1 cellular context compared by ENCODE assay signal in the genomic region with DNA sequence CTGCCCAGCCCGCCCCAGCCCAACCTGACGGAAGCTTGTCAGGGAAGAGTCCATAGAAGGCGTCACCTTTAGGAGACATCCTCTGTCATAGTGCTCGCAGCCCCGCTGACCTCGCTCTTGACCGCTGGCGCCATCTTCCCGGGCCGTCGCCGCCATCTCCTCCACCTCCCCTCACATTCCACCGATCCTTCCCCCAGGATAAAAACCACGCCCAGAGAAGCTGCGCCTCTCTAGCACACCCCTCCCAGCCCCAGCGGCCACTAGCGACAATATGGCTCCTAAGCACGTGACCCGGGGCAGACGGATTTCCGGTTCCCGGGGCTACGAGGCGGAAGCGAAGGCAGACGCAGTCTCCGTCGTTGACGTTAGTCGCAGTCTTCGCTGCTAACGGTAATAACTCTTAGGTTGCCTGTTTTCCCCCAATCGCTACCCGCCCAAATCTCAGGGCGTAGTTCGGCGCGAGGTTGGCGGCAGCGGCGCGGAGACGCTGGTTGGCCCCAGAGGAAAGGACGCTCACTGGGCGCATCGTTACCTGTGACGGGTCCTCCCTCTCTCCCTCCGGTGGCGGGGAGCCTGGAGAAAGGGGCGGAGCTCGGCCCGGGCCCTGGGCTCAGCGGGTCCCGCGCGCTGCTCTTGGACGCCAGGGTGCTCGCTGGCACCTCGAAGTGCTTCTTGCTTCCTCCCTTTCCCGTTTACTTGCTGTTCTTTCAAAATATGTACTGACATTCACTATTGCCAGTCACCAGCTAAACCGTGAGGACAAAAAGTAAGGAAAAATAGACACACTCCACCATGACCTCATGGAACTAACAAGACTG.
TF ChIP-seq lines count a peak whose summit lies in the region.

A gene (minus strand): TSS at position 273 of the 818 bp plus-strand sequence. CDS start 117 bp downstream, at position 156.
A gene with protein sequence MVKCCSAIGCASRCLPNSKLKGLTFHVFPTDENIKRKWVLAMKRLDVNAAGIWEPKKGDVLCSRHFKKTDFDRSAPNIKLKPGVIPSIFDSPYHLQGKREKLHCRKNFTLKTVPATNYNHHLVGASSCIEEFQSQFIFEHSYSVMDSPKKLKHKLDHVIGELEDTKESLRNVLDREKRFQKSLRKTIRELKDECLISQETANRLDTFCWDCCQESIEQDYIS (plus strand): TSS at position 343 of the 818 bp plus-strand sequence. CDS start 980 bp downstream, outside the sequence.

TF ChIP-seq in K562, 482 proteins besides CTCF, POLR2A, EP300 and RAD21 (continued from another document and continues in another):
- TF ChIP-seq, protein P1, sequence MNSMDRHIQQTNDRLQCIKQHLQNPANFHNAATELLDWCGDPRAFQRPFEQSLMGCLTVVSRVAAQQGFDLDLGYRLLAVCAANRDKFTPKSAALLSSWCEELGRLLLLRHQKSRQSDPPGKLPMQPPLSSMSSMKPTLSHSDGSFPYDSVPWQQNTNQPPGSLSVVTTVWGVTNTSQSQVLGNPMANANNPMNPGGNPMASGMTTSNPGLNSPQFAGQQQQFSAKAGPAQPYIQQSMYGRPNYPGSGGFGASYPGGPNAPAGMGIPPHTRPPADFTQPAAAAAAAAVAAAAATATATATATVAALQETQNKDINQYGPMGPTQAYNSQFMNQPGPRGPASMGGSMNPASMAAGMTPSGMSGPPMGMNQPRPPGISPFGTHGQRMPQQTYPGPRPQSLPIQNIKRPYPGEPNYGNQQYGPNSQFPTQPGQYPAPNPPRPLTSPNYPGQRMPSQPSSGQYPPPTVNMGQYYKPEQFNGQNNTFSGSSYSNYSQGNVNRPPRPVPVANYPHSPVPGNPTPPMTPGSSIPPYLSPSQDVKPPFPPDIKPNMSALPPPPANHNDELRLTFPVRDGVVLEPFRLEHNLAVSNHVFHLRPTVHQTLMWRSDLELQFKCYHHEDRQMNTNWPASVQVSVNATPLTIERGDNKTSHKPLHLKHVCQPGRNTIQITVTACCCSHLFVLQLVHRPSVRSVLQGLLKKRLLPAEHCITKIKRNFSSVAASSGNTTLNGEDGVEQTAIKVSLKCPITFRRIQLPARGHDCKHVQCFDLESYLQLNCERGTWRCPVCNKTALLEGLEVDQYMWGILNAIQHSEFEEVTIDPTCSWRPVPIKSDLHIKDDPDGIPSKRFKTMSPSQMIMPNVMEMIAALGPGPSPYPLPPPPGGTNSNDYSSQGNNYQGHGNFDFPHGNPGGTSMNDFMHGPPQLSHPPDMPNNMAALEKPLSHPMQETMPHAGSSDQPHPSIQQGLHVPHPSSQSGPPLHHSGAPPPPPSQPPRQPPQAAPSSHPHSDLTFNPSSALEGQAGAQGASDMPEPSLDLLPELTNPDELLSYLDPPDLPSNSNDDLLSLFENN (IDR thresholded peaks at IDR 0.05; ENCODE audit: low read depth in 2 of 2, low read length in 2 of 2) = no peak
- TF ChIP-seq, protein P2, sequence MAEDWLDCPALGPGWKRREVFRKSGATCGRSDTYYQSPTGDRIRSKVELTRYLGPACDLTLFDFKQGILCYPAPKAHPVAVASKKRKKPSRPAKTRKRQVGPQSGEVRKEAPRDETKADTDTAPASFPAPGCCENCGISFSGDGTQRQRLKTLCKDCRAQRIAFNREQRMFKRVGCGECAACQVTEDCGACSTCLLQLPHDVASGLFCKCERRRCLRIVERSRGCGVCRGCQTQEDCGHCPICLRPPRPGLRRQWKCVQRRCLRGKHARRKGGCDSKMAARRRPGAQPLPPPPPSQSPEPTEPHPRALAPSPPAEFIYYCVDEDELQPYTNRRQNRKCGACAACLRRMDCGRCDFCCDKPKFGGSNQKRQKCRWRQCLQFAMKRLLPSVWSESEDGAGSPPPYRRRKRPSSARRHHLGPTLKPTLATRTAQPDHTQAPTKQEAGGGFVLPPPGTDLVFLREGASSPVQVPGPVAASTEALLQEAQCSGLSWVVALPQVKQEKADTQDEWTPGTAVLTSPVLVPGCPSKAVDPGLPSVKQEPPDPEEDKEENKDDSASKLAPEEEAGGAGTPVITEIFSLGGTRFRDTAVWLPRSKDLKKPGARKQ (CRISPR knock-in tag; IDR thresholded peaks at IDR 0.05) = no peak
- TF ChIP-seq TOE1 (IDR thresholded peaks at IDR 0.05; ENCODE audit: borderline replicate concordance) (peak; percentile 99), TOE1 (CRISPR knock-in tag; IDR thresholded peaks at IDR 0.05; ENCODE audit: borderline replicate concordance, low read depth) (no peak), ZNF79 (CRISPR knock-in tag; IDR thresholded peaks at IDR 0.05; ENCODE audit: low read depth) (no peak), PML (IDR thresholded peaks at IDR 0.05; ENCODE audit: low read length) (peak; percentile 80), CREM (IDR thresholded peaks at IDR 0.05; ENCODE audit: low read depth) (peak; percentile 86; the same call in 1 of the 2 replicates), ZBTB17 (CRISPR knock-in tag; IDR thresholded peaks at IDR 0.05) (0 out of 2 replicates have a peak, but pooled peaks have one; percentile 32), ZKSCAN3 (CRISPR knock-in tag; IDR thresholded peaks at IDR 0.05) (no peak), CHD1 (IDR thresholded peaks at IDR 0.05; ENCODE audit: low read length) (no peak), ZKSCAN1 (IDR thresholded peaks at IDR 0.05; ENCODE audit: low read depth, low read length) (no peak), CTBP1 (IDR thresholded peaks at IDR 0.05; ENCODE audit: borderline replicate concordance) (peak; percentile 86; the same call in 1 of the 2 replicates), FOXK1 (CRISPR knock-in tag; IDR thresholded peaks at IDR 0.05; ENCODE audit: borderline replicate concordance) (peak; percentile 88; the same call in 1 of the 2 replicates), HEY1 (CRISPR knock-in tag; IDR thresholded peaks at IDR 0.05; ENCODE audit: borderline replicate concordance) (no peak), THRAP3 (IDR thresholded peaks at IDR 0.05; ENCODE audit: borderline replicate concordance) (no peak), MYNN (IDR thresholded peaks at IDR 0.05) (no peak; the same call in 1 of the 2 replicates), MYNN (CRISPR knock-in tag; IDR thresholded peaks at IDR 0.05) (no peak)
- TF ChIP-seq, protein P3, sequence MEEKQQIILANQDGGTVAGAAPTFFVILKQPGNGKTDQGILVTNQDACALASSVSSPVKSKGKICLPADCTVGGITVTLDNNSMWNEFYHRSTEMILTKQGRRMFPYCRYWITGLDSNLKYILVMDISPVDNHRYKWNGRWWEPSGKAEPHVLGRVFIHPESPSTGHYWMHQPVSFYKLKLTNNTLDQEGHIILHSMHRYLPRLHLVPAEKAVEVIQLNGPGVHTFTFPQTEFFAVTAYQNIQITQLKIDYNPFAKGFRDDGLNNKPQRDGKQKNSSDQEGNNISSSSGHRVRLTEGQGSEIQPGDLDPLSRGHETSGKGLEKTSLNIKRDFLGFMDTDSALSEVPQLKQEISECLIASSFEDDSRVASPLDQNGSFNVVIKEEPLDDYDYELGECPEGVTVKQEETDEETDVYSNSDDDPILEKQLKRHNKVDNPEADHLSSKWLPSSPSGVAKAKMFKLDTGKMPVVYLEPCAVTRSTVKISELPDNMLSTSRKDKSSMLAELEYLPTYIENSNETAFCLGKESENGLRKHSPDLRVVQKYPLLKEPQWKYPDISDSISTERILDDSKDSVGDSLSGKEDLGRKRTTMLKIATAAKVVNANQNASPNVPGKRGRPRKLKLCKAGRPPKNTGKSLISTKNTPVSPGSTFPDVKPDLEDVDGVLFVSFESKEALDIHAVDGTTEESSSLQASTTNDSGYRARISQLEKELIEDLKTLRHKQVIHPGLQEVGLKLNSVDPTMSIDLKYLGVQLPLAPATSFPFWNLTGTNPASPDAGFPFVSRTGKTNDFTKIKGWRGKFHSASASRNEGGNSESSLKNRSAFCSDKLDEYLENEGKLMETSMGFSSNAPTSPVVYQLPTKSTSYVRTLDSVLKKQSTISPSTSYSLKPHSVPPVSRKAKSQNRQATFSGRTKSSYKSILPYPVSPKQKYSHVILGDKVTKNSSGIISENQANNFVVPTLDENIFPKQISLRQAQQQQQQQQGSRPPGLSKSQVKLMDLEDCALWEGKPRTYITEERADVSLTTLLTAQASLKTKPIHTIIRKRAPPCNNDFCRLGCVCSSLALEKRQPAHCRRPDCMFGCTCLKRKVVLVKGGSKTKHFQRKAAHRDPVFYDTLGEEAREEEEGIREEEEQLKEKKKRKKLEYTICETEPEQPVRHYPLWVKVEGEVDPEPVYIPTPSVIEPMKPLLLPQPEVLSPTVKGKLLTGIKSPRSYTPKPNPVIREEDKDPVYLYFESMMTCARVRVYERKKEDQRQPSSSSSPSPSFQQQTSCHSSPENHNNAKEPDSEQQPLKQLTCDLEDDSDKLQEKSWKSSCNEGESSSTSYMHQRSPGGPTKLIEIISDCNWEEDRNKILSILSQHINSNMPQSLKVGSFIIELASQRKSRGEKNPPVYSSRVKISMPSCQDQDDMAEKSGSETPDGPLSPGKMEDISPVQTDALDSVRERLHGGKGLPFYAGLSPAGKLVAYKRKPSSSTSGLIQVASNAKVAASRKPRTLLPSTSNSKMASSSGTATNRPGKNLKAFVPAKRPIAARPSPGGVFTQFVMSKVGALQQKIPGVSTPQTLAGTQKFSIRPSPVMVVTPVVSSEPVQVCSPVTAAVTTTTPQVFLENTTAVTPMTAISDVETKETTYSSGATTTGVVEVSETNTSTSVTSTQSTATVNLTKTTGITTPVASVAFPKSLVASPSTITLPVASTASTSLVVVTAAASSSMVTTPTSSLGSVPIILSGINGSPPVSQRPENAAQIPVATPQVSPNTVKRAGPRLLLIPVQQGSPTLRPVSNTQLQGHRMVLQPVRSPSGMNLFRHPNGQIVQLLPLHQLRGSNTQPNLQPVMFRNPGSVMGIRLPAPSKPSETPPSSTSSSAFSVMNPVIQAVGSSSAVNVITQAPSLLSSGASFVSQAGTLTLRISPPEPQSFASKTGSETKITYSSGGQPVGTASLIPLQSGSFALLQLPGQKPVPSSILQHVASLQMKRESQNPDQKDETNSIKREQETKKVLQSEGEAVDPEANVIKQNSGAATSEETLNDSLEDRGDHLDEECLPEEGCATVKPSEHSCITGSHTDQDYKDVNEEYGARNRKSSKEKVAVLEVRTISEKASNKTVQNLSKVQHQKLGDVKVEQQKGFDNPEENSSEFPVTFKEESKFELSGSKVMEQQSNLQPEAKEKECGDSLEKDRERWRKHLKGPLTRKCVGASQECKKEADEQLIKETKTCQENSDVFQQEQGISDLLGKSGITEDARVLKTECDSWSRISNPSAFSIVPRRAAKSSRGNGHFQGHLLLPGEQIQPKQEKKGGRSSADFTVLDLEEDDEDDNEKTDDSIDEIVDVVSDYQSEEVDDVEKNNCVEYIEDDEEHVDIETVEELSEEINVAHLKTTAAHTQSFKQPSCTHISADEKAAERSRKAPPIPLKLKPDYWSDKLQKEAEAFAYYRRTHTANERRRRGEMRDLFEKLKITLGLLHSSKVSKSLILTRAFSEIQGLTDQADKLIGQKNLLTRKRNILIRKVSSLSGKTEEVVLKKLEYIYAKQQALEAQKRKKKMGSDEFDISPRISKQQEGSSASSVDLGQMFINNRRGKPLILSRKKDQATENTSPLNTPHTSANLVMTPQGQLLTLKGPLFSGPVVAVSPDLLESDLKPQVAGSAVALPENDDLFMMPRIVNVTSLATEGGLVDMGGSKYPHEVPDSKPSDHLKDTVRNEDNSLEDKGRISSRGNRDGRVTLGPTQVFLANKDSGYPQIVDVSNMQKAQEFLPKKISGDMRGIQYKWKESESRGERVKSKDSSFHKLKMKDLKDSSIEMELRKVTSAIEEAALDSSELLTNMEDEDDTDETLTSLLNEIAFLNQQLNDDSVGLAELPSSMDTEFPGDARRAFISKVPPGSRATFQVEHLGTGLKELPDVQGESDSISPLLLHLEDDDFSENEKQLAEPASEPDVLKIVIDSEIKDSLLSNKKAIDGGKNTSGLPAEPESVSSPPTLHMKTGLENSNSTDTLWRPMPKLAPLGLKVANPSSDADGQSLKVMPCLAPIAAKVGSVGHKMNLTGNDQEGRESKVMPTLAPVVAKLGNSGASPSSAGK (IDR thresholded peaks at IDR 0.05) = peak; percentile 27; the same call in 1 of the 2 replicates
- TF ChIP-seq, protein P4, sequence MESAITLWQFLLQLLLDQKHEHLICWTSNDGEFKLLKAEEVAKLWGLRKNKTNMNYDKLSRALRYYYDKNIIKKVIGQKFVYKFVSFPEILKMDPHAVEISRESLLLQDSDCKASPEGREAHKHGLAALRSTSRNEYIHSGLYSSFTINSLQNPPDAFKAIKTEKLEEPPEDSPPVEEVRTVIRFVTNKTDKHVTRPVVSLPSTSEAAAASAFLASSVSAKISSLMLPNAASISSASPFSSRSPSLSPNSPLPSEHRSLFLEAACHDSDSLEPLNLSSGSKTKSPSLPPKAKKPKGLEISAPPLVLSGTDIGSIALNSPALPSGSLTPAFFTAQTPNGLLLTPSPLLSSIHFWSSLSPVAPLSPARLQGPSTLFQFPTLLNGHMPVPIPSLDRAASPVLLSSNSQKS (CRISPR knock-in tag; IDR thresholded peaks at IDR 0.05) = no peak
- TF ChIP-seq, protein P5, sequence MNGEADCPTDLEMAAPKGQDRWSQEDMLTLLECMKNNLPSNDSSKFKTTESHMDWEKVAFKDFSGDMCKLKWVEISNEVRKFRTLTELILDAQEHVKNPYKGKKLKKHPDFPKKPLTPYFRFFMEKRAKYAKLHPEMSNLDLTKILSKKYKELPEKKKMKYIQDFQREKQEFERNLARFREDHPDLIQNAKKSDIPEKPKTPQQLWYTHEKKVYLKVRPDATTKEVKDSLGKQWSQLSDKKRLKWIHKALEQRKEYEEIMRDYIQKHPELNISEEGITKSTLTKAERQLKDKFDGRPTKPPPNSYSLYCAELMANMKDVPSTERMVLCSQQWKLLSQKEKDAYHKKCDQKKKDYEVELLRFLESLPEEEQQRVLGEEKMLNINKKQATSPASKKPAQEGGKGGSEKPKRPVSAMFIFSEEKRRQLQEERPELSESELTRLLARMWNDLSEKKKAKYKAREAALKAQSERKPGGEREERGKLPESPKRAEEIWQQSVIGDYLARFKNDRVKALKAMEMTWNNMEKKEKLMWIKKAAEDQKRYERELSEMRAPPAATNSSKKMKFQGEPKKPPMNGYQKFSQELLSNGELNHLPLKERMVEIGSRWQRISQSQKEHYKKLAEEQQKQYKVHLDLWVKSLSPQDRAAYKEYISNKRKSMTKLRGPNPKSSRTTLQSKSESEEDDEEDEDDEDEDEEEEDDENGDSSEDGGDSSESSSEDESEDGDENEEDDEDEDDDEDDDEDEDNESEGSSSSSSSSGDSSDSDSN (IDR thresholded peaks at IDR 0.05; ENCODE audit: borderline replicate concordance in 1 of 2, low read depth in 2 of 2, low read length in 2 of 2) = peak; percentile 15 to 89; a peak in 2 of 4 replicates
- TF ChIP-seq, protein P6, sequence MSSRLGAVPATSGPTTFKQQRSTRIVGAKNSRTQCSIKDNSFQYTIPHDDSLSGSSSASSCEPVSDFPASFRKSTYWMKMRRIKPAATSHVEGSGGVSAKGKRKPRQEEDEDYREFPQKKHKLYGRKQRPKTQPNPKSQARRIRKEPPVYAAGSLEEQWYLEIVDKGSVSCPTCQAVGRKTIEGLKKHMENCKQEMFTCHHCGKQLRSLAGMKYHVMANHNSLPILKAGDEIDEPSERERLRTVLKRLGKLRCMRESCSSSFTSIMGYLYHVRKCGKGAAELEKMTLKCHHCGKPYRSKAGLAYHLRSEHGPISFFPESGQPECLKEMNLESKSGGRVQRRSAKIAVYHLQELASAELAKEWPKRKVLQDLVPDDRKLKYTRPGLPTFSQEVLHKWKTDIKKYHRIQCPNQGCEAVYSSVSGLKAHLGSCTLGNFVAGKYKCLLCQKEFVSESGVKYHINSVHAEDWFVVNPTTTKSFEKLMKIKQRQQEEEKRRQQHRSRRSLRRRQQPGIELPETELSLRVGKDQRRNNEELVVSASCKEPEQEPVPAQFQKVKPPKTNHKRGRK (tag; IDR thresholded peaks at IDR 0.05) = no peak
